ENCODE assay signal across 34 cellular contexts in genomic region chr7:72140566-72140965, GRCh38.
"Had no signal": no experiment of that assay in that cellular context is flagged by ENCODE, and none has a peak within 500 bp of the region (broad histone marks: within the 10 kb centered on the region; RNA-seq: fewer than 3 reads in every experiment).

No MANE protein-coding gene starts in this region.

- DNase-seq: Karpas-422, Kasumi-1, MG63, MM.1S, MV-4-11, NCI-H1048, NCI-H1092, NCI-H1092 treated with DMSO at 0.1 percent for 48 hours, NCI-H1105, NCI-H1105 treated with DMSO at 0.1 percent for 48 hours, NCI-H1417, NCI-H1417 treated with DMSO at 0.1 percent for 48 hours, NCI-H1436, NCI-H1436 treated with DMSO at 0.1 percent for 48 hours, NCI-H146, NCI-H1694, NCI-H1694 treated with DMSO at 0.1 percent for 48 hours, NCI-H187, NCI-H187 treated with DMSO at 0.1 percent for 48 hours, NCI-H1930, NCI-H2029, NCI-H2029 treated with DMSO at 0.1 percent for 48 hours, NCI-H2081, NCI-H2081 treated with DMSO at 0.1 percent for 48 hours, NCI-H2107, NCI-H2171, NCI-H2171 treated with DMSO at 0.1 percent for 48 hours, NCI-H2227 treated with DMSO at 0.1 percent for 48 hours, NCI-H226, NCI-H345, NCI-H446, NCI-H446 treated with DMSO at 0.1 percent for 48 hours, NCI-H510A, NCI-H510A treated with DMSO at 0.1 percent for 48 hours had no signal

- H3K36me3 ChIP-seq: MG63 had no signal

- H3K4me3 ChIP-seq: MG63 had no signal

- H3K9me3 ChIP-seq: MG63 had no signal

- H3K27me3 ChIP-seq: MG63 had no signal
